7 cellular contexts compared by ENCODE assay signal in genomic region chr11:57792060-57792541, GRCh38. TPM values are rescaled to one million over a fixed set of nuclear protein-coding genes. Genes with fewer than 3 reads are reported as not detected.
DNase-seq lines count a peak whose midpoint lies in the region; ATAC-seq and TF ChIP-seq lines count a peak whose summit lies in the region.

No MANE protein-coding gene starts in this region.

- H3K4me1 Mint-ChIP-seq in nephron: peaks cover 37% of the 10 kb centered on the region

- peak; percentile 86 for DNase-seq in activated CD4-positive, alpha-beta T cell treated with anti-CD3 and anti-CD28 coated beads for 48 hours
- peak; percentile 48 for DNase-seq in dermis blood vessel endothelial cell
- peak in 25 of 49 donors; percentile 4 to 78 (median 36) for DNase-seq in substantia nigra (lab: John Stamatoyannopoulos, UW)
- DNase-seq in NCI-H2029 treated with DMSO at 0.1 percent for 48 hours (lab: John Stamatoyannopoulos, UW): no peak

- H3K27ac ChIP-seq in substantia nigra (ENCODE audit: low read depth, low read length, poor library complexity, severe bottlenecking): no peak overlapping the region

- no peak for TF ChIP-seq CTCF in nephron (IDR thresholded peaks at IDR 0.05; ENCODE audit: unreplicated experiment in 3 of 3)

- H3K27me3 Mint-ChIP-seq in nephron (ENCODE audit: low read depth): no peaks in the 10 kb centered on the region

- H3K4me3 Mint-ChIP-seq in nephron: no peak overlapping the region

- ATAC-seq in GM19438 (IDR thresholded peaks at IDR 0.05; ENCODE audit: low read depth, unreplicated experiment) (peak; percentile 78), HG03469 (IDR thresholded peaks at IDR 0.05; ENCODE audit: unreplicated experiment) (peak; percentile 85)

- peak overlapping the region in 2 of 3 experiments; percentile 30 to 71 for H3K27ac Mint-ChIP-seq in nephron

- H3K36me3 Mint-ChIP-seq in nephron (ENCODE audit: low read depth): peaks cover 65% of the 10 kb centered on the region

- H3K9me3 Mint-ChIP-seq in nephron: no peaks in the 10 kb centered on the region

RNA-seq across cellular contexts. Expression of gene CTNND1, which starts 30.5 kb away (rescaled TPM):
- total RNA-seq in dermis blood vessel endothelial cell: 298 and 352 TPM in 2 replicates

RNA-seq across cellular contexts. Expression of gene BTBD18, which starts 40.5 kb away (rescaled TPM):
- not detected in 2 replicates for total RNA-seq in dermis blood vessel endothelial cell

RNA-seq across cellular contexts. Expression of gene SELENOH, which starts 50.8 kb away (rescaled TPM):
- 73.2 and 139 TPM in 2 replicates for total RNA-seq in dermis blood vessel endothelial cell
